In genomic region chr20:25992146-25992545, GRCh38 we compare ENCODE assay signal across 20 cellular contexts.
"Had no signal": no experiment of that assay in that cellular context is flagged by ENCODE, and none has a peak within 500 bp of the region (broad histone marks: within the 10 kb centered on the region; RNA-seq: fewer than 3 reads in every experiment).

No MANE protein-coding gene starts in this region.

- H3K36me3 ChIP-seq: ovary, sigmoid colon, stomach, thyroid gland had no signal

- H3K27ac Mint-ChIP-seq: effector memory CD8-positive, alpha-beta T cell; memory B cell; naive thymus-derived CD4-positive, alpha-beta T cell; nephron; stimulated activated effector memory CD8-positive, alpha-beta T cell treated with anti-CD3 and anti-CD28 coated beads, Interleukin-12 subunit alpha, Interleukin-12 subunit beta, amount 100 ng/mL, for 72 hours had no signal

- H3K36me3 Mint-ChIP-seq: memory B cell had no signal

- H3K4me1 Mint-ChIP-seq: nephron had no signal

- H3K4me3 Mint-ChIP-seq: effector memory CD8-positive, alpha-beta T cell; memory B cell; naive thymus-derived CD4-positive, alpha-beta T cell; nephron; stimulated activated effector memory CD8-positive, alpha-beta T cell treated with anti-CD3 and anti-CD28 coated beads, Interleukin-12 subunit alpha, Interleukin-12 subunit beta, amount 100 ng/mL, for 72 hours had no signal

- DNase-seq: cortex of kidney; effector memory CD8-positive, alpha-beta T cell; midbrain; naive thymus-derived CD4-positive, alpha-beta T cell; nucleus accumbens; ovary; psoas muscle; right cardiac atrium; sigmoid colon; stimulated activated CD4-positive, alpha-beta T cell treated with anti-CD3 and anti-CD28 coated beads, Interleukin-2, amount 100 ng/mL, for 24 hours; stimulated activated CD4-positive, alpha-beta T cell treated with anti-CD3 and anti-CD28 coated beads, Interleukin-4, amount 100 ng/mL, for 24 hours; stimulated activated naive CD4-positive, alpha-beta T cell treated with Interleukin-2 at 50 U/mL for 16 hours; stomach; thyroid gland; trophoblast cell had no signal

- H3K9me3 ChIP-seq: ovary, psoas muscle, sigmoid colon, stomach, thyroid gland had no signal

- H3K27ac ChIP-seq: ovary, psoas muscle, sigmoid colon, stomach, thyroid gland had no signal

- H3K4me3 ChIP-seq: lung, ovary, psoas muscle, sigmoid colon, stomach, thyroid gland had no signal

- H3K27me3 ChIP-seq: ovary, sigmoid colon, thyroid gland had no signal

- ATAC-seq: effector memory CD8-positive, alpha-beta T cell; left lobe of liver; naive thymus-derived CD4-positive, alpha-beta T cell; psoas muscle; right cardiac atrium; stimulated activated effector memory CD8-positive, alpha-beta T cell treated with anti-CD3 and anti-CD28 coated beads, Interleukin-12 subunit alpha, Interleukin-12 subunit beta, amount 100 ng/mL, for 72 hours had no signal

- H3K9me3 Mint-ChIP-seq: effector memory CD8-positive, alpha-beta T cell; memory B cell; naive thymus-derived CD4-positive, alpha-beta T cell; stimulated activated effector memory CD8-positive, alpha-beta T cell treated with anti-CD3 and anti-CD28 coated beads, Interleukin-12 subunit alpha, Interleukin-12 subunit beta, amount 100 ng/mL, for 72 hours had no signal

- H3K4me1 ChIP-seq: psoas muscle, thyroid gland had no signal
